In the genomic region with DNA sequence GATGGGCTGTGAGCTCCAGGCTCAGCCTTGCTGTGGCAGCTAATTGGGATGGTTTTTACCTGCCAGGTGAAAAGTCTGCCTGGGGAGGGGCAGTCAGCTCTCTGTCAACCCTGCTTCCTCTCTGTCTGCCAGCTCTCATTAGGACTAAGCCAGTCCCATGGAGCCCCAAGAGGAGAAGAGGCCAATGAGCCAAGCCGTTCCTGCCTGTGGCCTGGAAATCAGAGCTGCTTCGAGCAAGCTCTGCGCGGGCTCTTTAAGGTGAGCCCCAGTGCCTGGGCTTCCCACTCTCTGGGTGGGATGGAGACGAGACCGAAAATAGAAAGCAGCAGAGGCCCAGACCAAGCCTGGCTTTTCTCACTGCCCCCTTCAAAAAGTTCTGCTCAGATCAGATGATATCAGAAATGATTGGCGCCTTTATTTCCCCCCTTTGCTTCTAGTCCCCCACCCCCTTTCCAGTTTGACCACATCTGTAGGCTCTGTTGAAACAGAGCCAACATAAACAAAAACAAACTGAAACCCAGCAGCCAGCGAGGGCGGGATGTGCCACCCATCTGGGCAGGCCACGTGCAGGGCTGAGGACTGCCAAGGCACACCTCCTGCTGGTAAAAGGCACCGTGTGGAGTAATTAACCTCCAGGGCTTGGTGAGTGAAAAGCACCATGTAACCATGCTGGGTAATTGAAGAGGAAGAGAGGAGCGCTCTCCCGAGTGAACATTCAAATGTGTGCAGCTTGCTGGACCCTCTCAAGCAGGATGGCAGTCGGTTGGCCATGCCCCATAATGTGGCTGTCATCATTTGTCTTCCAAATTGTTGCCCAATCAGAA, we compare ENCODE assay signal across 1 cellular context.
TF ChIP-seq lines count a peak whose summit lies in the region.

No MANE protein-coding gene starts in this region.

TF ChIP-seq in H1, 55 proteins besides CTCF, POLR2A, EP300 and RAD21 (continued from another document):
- TF ChIP-seq, protein P1, sequence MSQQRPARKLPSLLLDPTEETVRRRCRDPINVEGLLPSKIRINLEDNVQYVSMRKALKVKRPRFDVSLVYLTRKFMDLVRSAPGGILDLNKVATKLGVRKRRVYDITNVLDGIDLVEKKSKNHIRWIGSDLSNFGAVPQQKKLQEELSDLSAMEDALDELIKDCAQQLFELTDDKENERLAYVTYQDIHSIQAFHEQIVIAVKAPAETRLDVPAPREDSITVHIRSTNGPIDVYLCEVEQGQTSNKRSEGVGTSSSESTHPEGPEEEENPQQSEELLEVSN (IDR thresholded peaks at IDR 0.05), result no peak; the same call in 1 of the 2 replicates
- no peak for TF ChIP-seq RNF2 (IDR thresholded peaks at IDR 0.05; ENCODE audit: borderline replicate concordance, low read depth, low read length, missing control alignments, poor library complexity, severe bottlenecking)
- TF ChIP-seq POLR2AphosphoS5 (IDR thresholded peaks at IDR 0.05; ENCODE audit: low read depth, low read length), result no peak
- TF ChIP-seq, protein P2, sequence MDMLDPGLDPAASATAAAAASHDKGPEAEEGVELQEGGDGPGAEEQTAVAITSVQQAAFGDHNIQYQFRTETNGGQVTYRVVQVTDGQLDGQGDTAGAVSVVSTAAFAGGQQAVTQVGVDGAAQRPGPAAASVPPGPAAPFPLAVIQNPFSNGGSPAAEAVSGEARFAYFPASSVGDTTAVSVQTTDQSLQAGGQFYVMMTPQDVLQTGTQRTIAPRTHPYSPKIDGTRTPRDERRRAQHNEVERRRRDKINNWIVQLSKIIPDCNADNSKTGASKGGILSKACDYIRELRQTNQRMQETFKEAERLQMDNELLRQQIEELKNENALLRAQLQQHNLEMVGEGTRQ (IDR thresholded peaks at IDR 0.05; ENCODE audit: low read length), result no peak
- no peak for TF ChIP-seq SP2 (IDR thresholded peaks at IDR 0.05; ENCODE audit: low read length)
- TF ChIP-seq EZH2 (IDR thresholded peaks at IDR 0.05; ENCODE audit: low read depth, low read length, severe bottlenecking), result no peak
- TF ChIP-seq CHD1 (IDR thresholded peaks at IDR 0.05; ENCODE audit: low read depth, low read length), result no peak
